In genomic region chr4:186105721-186106335, GRCh38 we compare ENCODE assay signal across 9 cellular contexts. TPM values are rescaled to one million over a fixed set of nuclear protein-coding genes. Genes with fewer than 3 reads are reported as not detected.
DNase-seq lines count a peak whose midpoint lies in the region; ATAC-seq and TF ChIP-seq lines count a peak whose summit lies in the region.
"Had no signal": no experiment of that assay in that cellular context is flagged by ENCODE, and none has a peak within 500 bp of the region (broad histone marks: within the 10 kb centered on the region; RNA-seq: fewer than 3 reads in every experiment).

No MANE protein-coding gene starts in this region.

- H3K9me3 Mint-ChIP-seq in activated CD4-positive, alpha-beta T cell treated with anti-CD3 and anti-CD28 coated beads for 36 hours (ENCODE audit: low read depth), result no peaks in the 10 kb centered on the region
- H3K9me3 Mint-ChIP-seq in neural crest cell, result no peaks in the 10 kb centered on the region

- no peak for ATAC-seq in activated CD4-positive, alpha-beta T cell treated with anti-CD3 and anti-CD28 coated beads for 36 hours
- peak; percentile 59 for ATAC-seq in esophagus mucosa

- H3K4me1 Mint-ChIP-seq in activated CD4-positive, alpha-beta T cell treated with anti-CD3 and anti-CD28 coated beads for 36 hours, result peaks cover 7% of the 10 kb centered on the region
- H3K4me1 Mint-ChIP-seq in neural crest cell, result peaks cover 13% of the 10 kb centered on the region

- H3K4me3 Mint-ChIP-seq in activated CD4-positive, alpha-beta T cell treated with anti-CD3 and anti-CD28 coated beads for 36 hours, result peak overlapping the region; percentile 59
- peak overlapping the region; percentile 81 for H3K4me3 Mint-ChIP-seq in neural crest cell

- no peak for DNase-seq in activated CD4-positive, alpha-beta T cell treated with anti-CD3 and anti-CD28 coated beads for 36 hours
- DNase-seq in activated CD4-positive, alpha-beta T cell treated with anti-CD3 and anti-CD28 coated beads, Interleukin-2, amount 50 U/mL, for 4 hours, result no peak
- DNase-seq in NCI-H345 (lab: John Stamatoyannopoulos, UW), result peak; percentile 22
- no peak for DNase-seq in neural crest cell (ENCODE audit: low read depth, low spot score)
- no peak for DNase-seq in NOMO-1 treated with DMSO at 0.1 percent for 48 hours (lab: John Stamatoyannopoulos, UW; ENCODE audit: unreplicated experiment)
- no peak for DNase-seq in posterior vena cava (ENCODE audit: low spot score)
- no peak for DNase-seq in stimulated activated naive CD4-positive, alpha-beta T cell treated with Interleukin-2 at 50 U/mL for 16 hours (lab: John Stamatoyannopoulos, UW)
- DNase-seq: DND-41 had no signal

- CTCF ChIA-PET in activated CD4-positive, alpha-beta T cell treated with anti-CD3 and anti-CD28 coated beads for 36 hours (lab: Charles Lee), result no interaction called here

- peaks cover 45% of the 10 kb centered on the region for H3K27me3 Mint-ChIP-seq in activated CD4-positive, alpha-beta T cell treated with anti-CD3 and anti-CD28 coated beads for 36 hours
- H3K27me3 Mint-ChIP-seq in neural crest cell (ENCODE audit: low read depth), result peaks cover 68% of the 10 kb centered on the region

- H3K27ac Mint-ChIP-seq in activated CD4-positive, alpha-beta T cell treated with anti-CD3 and anti-CD28 coated beads for 36 hours, result no peak overlapping the region
- H3K27ac Mint-ChIP-seq in neural crest cell (ENCODE audit: unreplicated experiment), result peak overlapping the region; percentile 73

- H3K36me3 Mint-ChIP-seq in activated CD4-positive, alpha-beta T cell treated with anti-CD3 and anti-CD28 coated beads for 36 hours (ENCODE audit: low read depth), result no peaks in the 10 kb centered on the region
- no peaks in the 10 kb centered on the region for H3K36me3 Mint-ChIP-seq in neural crest cell (ENCODE audit: low read depth)

- TF ChIP-seq CTCF in neural crest cell (conservative IDR thresholded peaks at IDR 0.05), result no peak

- intact Hi-C loops in activated CD4-positive, alpha-beta T cell treated with anti-CD3 and anti-CD28 coated beads for 36 hours (cut with DNase I, micrococcal nuclease), result no loop called here
- intact Hi-C loops in posterior vena cava (cut with DNase I), result no loop called here

- POLR2A ChIA-PET in activated CD4-positive, alpha-beta T cell treated with anti-CD3 and anti-CD28 coated beads for 36 hours (lab: Charles Lee), result no interaction called here

RNA-seq across cellular contexts. Expression of gene FAM149A, which starts 1.3 kb away (rescaled TPM):
- under 1 TPM; 0.44 to 0.59 TPM for total RNA-seq in activated CD4-positive, alpha-beta T cell treated with anti-CD3 and anti-CD28 coated beads for 36 hours
- 1.6 TPM for total RNA-seq in esophagus mucosa
- total RNA-seq in neural crest cell, result 4.5 and 5.6 TPM in 2 replicates
- 10 to 100 TPM; 10.1 to 16.5 TPM for total RNA-seq in posterior vena cava

RNA-seq across cellular contexts. Expression of gene TLR3, which starts 36.9 kb away (rescaled TPM):
- not detected for total RNA-seq in activated CD4-positive, alpha-beta T cell treated with anti-CD3 and anti-CD28 coated beads for 36 hours
- total RNA-seq in esophagus mucosa, result 5.8 TPM
- total RNA-seq in neural crest cell, result 0.11 and 0.19 TPM in 2 replicates
- 10 to 100 TPM in 1 of 2 donors, 1 to 10 TPM in 1; 8.3 to 13.8 TPM for total RNA-seq in posterior vena cava
